ENCODE assay signal across 18 cellular contexts in genomic region chr2:30492185-30492584, GRCh38.
"Had no signal": no experiment of that assay in that cellular context is flagged by ENCODE, and none has a peak within 500 bp of the region (broad histone marks: within the 10 kb centered on the region; RNA-seq: fewer than 3 reads in every experiment).

No MANE protein-coding gene starts in this region.

- H3K27me3 ChIP-seq: left lung, upper lobe of right lung had no signal

- H3K4me3 ChIP-seq: left lung, smooth muscle cell, upper lobe of right lung had no signal

- H3K4me3 Mint-ChIP-seq: activated CD4-positive, alpha-beta memory T cell treated with anti-CD3 and anti-CD28 coated beads for 36 hours; activated CD4-positive, alpha-beta T cell treated with anti-CD3 and anti-CD28 coated beads for 36 hours; activated CD8-positive, alpha-beta memory T cell treated with anti-CD3 and anti-CD28 coated beads, Interleukin-2, amount 10 ng/mL, durations not matched to agents 7 days and 5 days; activated naive CD8-positive, alpha-beta T cell treated with anti-CD3 and anti-CD28 coated beads, Interleukin-2, amount 50 U/mL, for 24 hours; activated T-cell treated with anti-CD3 and anti-CD28 coated beads, Interleukin-2, amount 50 U/mL, for 4 hours; stimulated activated naive CD8-positive, alpha-beta T cell treated with anti-CD3 and anti-CD28 coated beads, Interleukin-15, amount 100 ng/mL, for 72 hours; T-cell had no signal

- DNase-seq: activated CD4-positive, alpha-beta memory T cell treated with anti-CD3 and anti-CD28 coated beads for 36 hours; activated CD4-positive, alpha-beta T cell treated with anti-CD3 and anti-CD28 coated beads for 36 hours; activated CD8-positive, alpha-beta memory T cell treated with anti-CD3 and anti-CD28 coated beads, Interleukin-2, amount 10 ng/mL, durations not matched to agents 7 days and 5 days; activated gamma-delta T cell; activated naive CD8-positive, alpha-beta T cell treated with anti-CD3 and anti-CD28 coated beads, Interleukin-2, amount 50 U/mL, for 24 hours; activated T-cell treated with anti-CD3 and anti-CD28 coated beads, Interleukin-2, amount 50 U/mL, for 4 hours; erythroblast; kidney; left lung; naive B cell; right cardiac atrium; stimulated activated naive CD8-positive, alpha-beta T cell treated with anti-CD3 and anti-CD28 coated beads, Interleukin-15, amount 100 ng/mL, for 72 hours; T-cell; T1000; upper lobe of right lung; WERI-Rb-1 had no signal

- ATAC-seq: activated CD4-positive, alpha-beta T cell treated with anti-CD3 and anti-CD28 coated beads for 36 hours; activated CD8-positive, alpha-beta memory T cell treated with anti-CD3 and anti-CD28 coated beads, Interleukin-2, amount 10 ng/mL, durations not matched to agents 7 days and 5 days; activated naive CD8-positive, alpha-beta T cell treated with anti-CD3 and anti-CD28 coated beads, Interleukin-2, amount 50 U/mL, for 24 hours; activated T-cell treated with anti-CD3 and anti-CD28 coated beads, Interleukin-2, amount 50 U/mL, for 4 hours; left lung; right cardiac atrium; stimulated activated naive CD8-positive, alpha-beta T cell treated with anti-CD3 and anti-CD28 coated beads, Interleukin-15, amount 100 ng/mL, for 72 hours; T-cell; upper lobe of right lung had no signal

- H3K27me3 Mint-ChIP-seq: activated CD4-positive, alpha-beta memory T cell treated with anti-CD3 and anti-CD28 coated beads for 36 hours; activated CD4-positive, alpha-beta T cell treated with anti-CD3 and anti-CD28 coated beads for 36 hours; activated CD8-positive, alpha-beta memory T cell treated with anti-CD3 and anti-CD28 coated beads, Interleukin-2, amount 10 ng/mL, durations not matched to agents 7 days and 5 days; activated naive CD8-positive, alpha-beta T cell treated with anti-CD3 and anti-CD28 coated beads, Interleukin-2, amount 50 U/mL, for 24 hours; naive B cell; stimulated activated naive CD8-positive, alpha-beta T cell treated with anti-CD3 and anti-CD28 coated beads, Interleukin-15, amount 100 ng/mL, for 72 hours; T-cell had no signal

- H3K9me3 ChIP-seq: upper lobe of right lung had no signal

- H3K27ac Mint-ChIP-seq: activated CD4-positive, alpha-beta memory T cell treated with anti-CD3 and anti-CD28 coated beads for 36 hours; activated CD4-positive, alpha-beta T cell treated with anti-CD3 and anti-CD28 coated beads for 36 hours; activated CD8-positive, alpha-beta memory T cell treated with anti-CD3 and anti-CD28 coated beads, Interleukin-2, amount 10 ng/mL, durations not matched to agents 7 days and 5 days; activated naive CD8-positive, alpha-beta T cell treated with anti-CD3 and anti-CD28 coated beads, Interleukin-2, amount 50 U/mL, for 24 hours; stimulated activated naive CD8-positive, alpha-beta T cell treated with anti-CD3 and anti-CD28 coated beads, Interleukin-15, amount 100 ng/mL, for 72 hours; T-cell had no signal

- H3K27ac ChIP-seq: parathyroid adenoma, upper lobe of right lung, WERI-Rb-1 had no signal

- H3K36me3 ChIP-seq: left lung, upper lobe of right lung, WERI-Rb-1 had no signal
